In the genomic region with DNA sequence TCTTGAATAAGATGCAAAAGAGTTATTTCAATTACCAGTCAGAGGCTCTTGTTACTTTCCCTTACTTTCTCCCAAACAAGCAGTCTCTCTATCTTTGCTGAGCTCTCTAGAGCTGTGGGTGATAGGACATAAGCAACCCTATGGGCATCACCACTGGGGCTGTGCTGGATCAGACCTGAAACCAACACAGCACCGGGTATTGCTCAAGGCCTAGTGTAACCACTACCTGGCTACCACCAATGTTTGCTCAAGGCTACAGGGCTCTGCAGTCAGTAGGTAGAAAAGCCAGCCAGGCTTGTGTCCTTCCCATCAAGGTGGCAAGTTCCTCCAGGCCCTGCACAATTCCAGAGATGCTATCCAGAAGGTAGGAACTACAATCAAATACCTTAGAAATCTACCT, we compare ENCODE assay signal across 11 cellular contexts. TPM values are rescaled to one million over a fixed set of nuclear protein-coding genes. Genes with fewer than 3 reads are reported as not detected.
"Had no signal": no experiment of that assay in that cellular context is flagged by ENCODE, and none has a peak within 500 bp of the region (broad histone marks: within the 10 kb centered on the region; RNA-seq: fewer than 3 reads in every experiment).

No MANE protein-coding gene starts in this region.

- ATAC-seq: GM23338, HCT116 had no signal

- H3K4me3 ChIP-seq: GM23248, GM23338, HAP-1 had no signal

- H2AFZ ChIP-seq: GM23248, GM23338 had no signal

- H3K4me2 ChIP-seq: GM23338 had no signal

- DNase-seq: GM23248, GOT3, H7, H9, HCEC 1CT, HFFc6 had no signal

- H3K9ac ChIP-seq: GM23248 had no signal

- H3K4me1 Mint-ChIP-seq: GM23338 had no signal

- H3K27ac Mint-ChIP-seq: GM23338, H9, HFFc6 had no signal

- H3K4me3 Mint-ChIP-seq: GM23338, H9, HFFc6 had no signal

- H3K27ac ChIP-seq: GM23248 had no signal

- H3K9me3 Mint-ChIP-seq: GM23338, H9, HFFc6 had no signal

- H3K36me3 ChIP-seq: HAP-1 had no signal

- H3K4me1 ChIP-seq: HAP-1 had no signal

- H3K9me3 ChIP-seq: HAP-1 had no signal

RNA-seq across cellular contexts. Expression of gene AGTR2, which starts 35.3 kb away (rescaled TPM):
- total RNA-seq: GM23248, GM23338, H1, H4, H7, H9, HFFc6 had no signal
- polyA plus RNA-seq: GM23248, GM23338, H1 had no signal
